ENCODE assay signal across 12 cellular contexts in genomic region chr18:44715841-44716240, GRCh38. TPM values are rescaled to one million over a fixed set of nuclear protein-coding genes. Genes with fewer than 3 reads are reported as not detected.
DNase-seq lines count a peak whose midpoint lies in the region; ATAC-seq and TF ChIP-seq lines count a peak whose summit lies in the region.
"Had no signal": no experiment of that assay in that cellular context is flagged by ENCODE, and none has a peak within 500 bp of the region (broad histone marks: within the 10 kb centered on the region; RNA-seq: fewer than 3 reads in every experiment).

No MANE protein-coding gene starts in this region.

- H3K4me1 Mint-ChIP-seq in naive thymus-derived CD8-positive, alpha-beta T cell = peaks cover 0 to 18% (median 0%) of the 10 kb centered on the region in 4 donors

- H3K23ac ChIP-seq in neuronal stem cell (ENCODE audit: low read depth, low read length, poor library complexity) = no peak overlapping the region

- H3K4me1 ChIP-seq in neuronal stem cell (ENCODE audit: control insufficient read depth in 2 of 2, insufficient read depth in 1 of 2, low read depth in 1 of 2, low read length in 2 of 2) (peaks cover 14 to 24% of the 10 kb centered on the region in 2 donors), thyroid gland (peaks cover 3 to 12% of the 10 kb centered on the region in 2 donors)

- TF ChIP-seq CTCF in thyroid gland (IDR thresholded peaks at IDR 0.05) = no peak

- no peak overlapping the region for H4K8ac ChIP-seq in neuronal stem cell (ENCODE audit: low read depth, low read length)

- POLR2A ChIA-PET in naive thymus-derived CD8-positive, alpha-beta T cell (lab: Charles Lee) = no interaction called here

- peak; percentile 20 for DNase-seq in Ammon's horn (ENCODE audit: low spot score)
- peak; percentile 69 to 83 for DNase-seq in NCI-H2081 (lab: John Stamatoyannopoulos, UW)
- DNase-seq in astrocyte of the hippocampus (ENCODE audit: low read depth, low spot score) = peak; percentile 64
- DNase-seq in neuronal stem cell (ENCODE audit: low spot score) = no peak
- DNase-seq in HuH-7.5 (ENCODE audit: low spot score) = no peak
- no peak for DNase-seq in naive thymus-derived CD8-positive, alpha-beta T cell
- DNase-seq in thyroid gland = no peak
- DNase-seq: activated CD8-positive, alpha-beta memory T cell treated with anti-CD3 and anti-CD28 coated beads, Interleukin-2, amount 50 U/mL, for 4 hours; NCI-H1048; stimulated activated CD4-positive, alpha-beta T cell treated with anti-CD3 and anti-CD28 coated beads, Interleukin-2, amount 100 ng/mL, for 24 hours had no signal

- H2AK5ac ChIP-seq in neuronal stem cell (ENCODE audit: low read depth, low read length) = no peak overlapping the region

- TF ChIP-seq POLR2A in thyroid gland (IDR thresholded peaks at IDR 0.05) = no peak

- no peak overlapping the region for H3K18ac ChIP-seq in neuronal stem cell (ENCODE audit: low read length)

- peaks cover 0 to 4% (median 0%) of the 10 kb centered on the region in 5 donors for H3K27me3 Mint-ChIP-seq in naive thymus-derived CD8-positive, alpha-beta T cell

- no peak overlapping the region for H2BK5ac ChIP-seq in neuronal stem cell (ENCODE audit: low read length)

- H3K79me1 ChIP-seq in neuronal stem cell (ENCODE audit: low read depth, low read length) = no peaks in the 10 kb centered on the region

- H4K91ac ChIP-seq in neuronal stem cell (ENCODE audit: low read depth, low read length, poor library complexity) = no peak overlapping the region

- no peak overlapping the region for H2BK12ac ChIP-seq in neuronal stem cell (ENCODE audit: low read length)

- H3K27ac ChIP-seq in neuronal stem cell (replicated peaks; ENCODE audit: low read length) = peak overlapping the region; percentile 32
- no peak overlapping the region for H3K27ac ChIP-seq in thyroid gland
- H3K27ac ChIP-seq: cardiac muscle cell had no signal

- H3K4ac ChIP-seq in neuronal stem cell (ENCODE audit: low read length) = no peak overlapping the region

- ATAC-seq in naive thymus-derived CD8-positive, alpha-beta T cell = no peak
- no peak for ATAC-seq in GM18511 (IDR thresholded peaks at IDR 0.05; ENCODE audit: unreplicated experiment)

- H2BK120ac ChIP-seq in neuronal stem cell (ENCODE audit: low read depth, low read length) = no peak overlapping the region

- intact Hi-C loops in thyroid gland (cut with DNase I) = no loop called here

- no peak overlapping the region for H3K14ac ChIP-seq in neuronal stem cell (ENCODE audit: low read length)

- H3K4me3 Mint-ChIP-seq in naive thymus-derived CD8-positive, alpha-beta T cell = no peak overlapping the region

- no peak overlapping the region for H3K4me2 ChIP-seq in neuronal stem cell (ENCODE audit: insufficient read depth, low read length, poor library complexity, severe bottlenecking)

- no peak overlapping the region for H3K9ac ChIP-seq in neuronal stem cell (ENCODE audit: low read depth, low read length, poor library complexity)

- H3K9me3 ChIP-seq in neuronal stem cell (replicated peaks in 1 of 2; ENCODE audit: control insufficient read depth in 2 of 2, insufficient read depth in 1 of 2, low read depth in 1 of 2, low read length in 2 of 2) (peaks cover 0 to 9% of the 10 kb centered on the region in 2 donors), thyroid gland (no peaks in the 10 kb centered on the region)

- WGBS in neuronal stem cell (ENCODE audit: extremely low coverage in 2 of 2, insufficient read length in 2 of 2, insufficient replicate concordance in 1 of 2), 2 donors = no CpG with 5 or more reads among the region's 6 CpGs
- WGBS in thyroid gland, 2 donors = 88 to 90% methylated on average over 6 of the region's 6 CpGs

- no peak overlapping the region for H2BK15ac ChIP-seq in neuronal stem cell (ENCODE audit: low read length)

- H2AFZ ChIP-seq in neuronal stem cell (ENCODE audit: low read length) = no peak overlapping the region

- peaks cover 0 to 8% (median 0%) of the 10 kb centered on the region in 3 donors for H3K36me3 Mint-ChIP-seq in naive thymus-derived CD8-positive, alpha-beta T cell

- peaks cover 0 to 1% (median 0%) of the 10 kb centered on the region in 9 donors for H3K9me3 Mint-ChIP-seq in naive thymus-derived CD8-positive, alpha-beta T cell

- H3K27ac Mint-ChIP-seq in naive thymus-derived CD8-positive, alpha-beta T cell = peak overlapping the region in 1 of 10 donors; percentile 7

- H3K4me3 ChIP-seq in neuronal stem cell (ENCODE audit: low read length in 2 of 2) (no peak overlapping the region), thyroid gland (replicated peaks in 1 of 3) (no peak overlapping the region)
- H3K4me3 ChIP-seq: cardiac muscle cell had no signal

- no peaks in the 10 kb centered on the region for H3K27me3 ChIP-seq in neuronal stem cell (ENCODE audit: control insufficient read depth in 3 of 3, insufficient read depth in 3 of 3, low read depth in 1 of 3, low read length in 3 of 3)
- no peaks in the 10 kb centered on the region for H3K27me3 ChIP-seq in thyroid gland
- H3K27me3 ChIP-seq: cardiac muscle cell had no signal

- H3K36me3 ChIP-seq in neuronal stem cell (replicated peaks in 1 of 2; ENCODE audit: control insufficient read depth in 2 of 2, insufficient read depth in 2 of 2, low read length in 2 of 2) = peaks cover 0 to 36% of the 10 kb centered on the region in 2 donors
- no peaks in the 10 kb centered on the region for H3K36me3 ChIP-seq in thyroid gland
- H3K36me3 ChIP-seq: cardiac muscle cell had no signal

RNA-seq across cellular contexts. Expression of gene SETBP1, which starts 35.2 kb away (rescaled TPM):
- 4.7 TPM for polyA plus RNA-seq in neuronal stem cell (2013, experiment 1 of 2)
- 4.8 TPM for polyA plus RNA-seq in neuronal stem cell (2013, experiment 2 of 2)
- total RNA-seq in naive thymus-derived CD8-positive, alpha-beta T cell = 1 to 10 TPM; 1.6 TPM
- under 1 TPM in 1 of 3 donors, not detected in 2; 0.16 TPM for polyA plus RNA-seq in naive thymus-derived CD8-positive, alpha-beta T cell
- 10 to 100 TPM; 32.1 to 72.0 (median 42.0) TPM for total RNA-seq in thyroid gland

Comparison
In these comparisons a context has a peak if more than half of its experiments do, and no peak if none do; other contexts are left out.
1. DNase-seq: peak in Ammon's horn (single experiment), NCI-H2081 (2 of 2) and astrocyte of the hippocampus (single experiment); none in neuronal stem cell (single experiment), HuH-7.5 (single experiment), naive thymus-derived CD8-positive, alpha-beta T cell (0 of 10) and thyroid gland (0 of 2).
2. RNA of gene SETBP1, which starts 35.2 kb away (total RNA-seq): 32.1 to 72.0 TPM in thyroid gland; 1.6 TPM in naive thymus-derived CD8-positive, alpha-beta T cell; every median in the first group is over 10 times any median in the second.